8 cellular contexts compared by ENCODE assay signal in genomic region chr12:93468008-93468371, GRCh38. TPM values are rescaled to one million over a fixed set of nuclear protein-coding genes. Genes with fewer than 3 reads are reported as not detected.
A peak's percentile ranks its signal among the peaks of the same experiment; 100 is the strongest.
DNase-seq lines count a peak whose midpoint lies in the region; ATAC-seq and TF ChIP-seq lines count a peak whose summit lies in the region.

No MANE protein-coding gene starts in this region.

- H2BK12ac ChIP-seq in mesenchymal stem cell (ENCODE audit: low read length in 2 of 2): no peak overlapping the region

- H3K4me1 ChIP-seq in BLaER1: peaks cover 27% of the 10 kb centered on the region
- H3K4me1 ChIP-seq in body of pancreas: peaks cover 18% of the 10 kb centered on the region
- peaks cover 1% of the 10 kb centered on the region for H3K4me1 ChIP-seq in mesenchymal stem cell (ENCODE audit: control insufficient read depth, insufficient read depth, low read depth, low read length)

- H2AK5ac ChIP-seq in mesenchymal stem cell (ENCODE audit: low read length, severe bottlenecking): peak overlapping the region; percentile 5

- ATAC-seq in GM19372 (IDR thresholded peaks at IDR 0.05; ENCODE audit: low read depth, unreplicated experiment) (peak; percentile 27), HG03521 (IDR thresholded peaks at IDR 0.05; ENCODE audit: unreplicated experiment) (peak; percentile 12), body of pancreas (no peak)

- no peak overlapping the region for H2BK120ac ChIP-seq in mesenchymal stem cell (ENCODE audit: low read depth, low read length)

- H4K91ac ChIP-seq in mesenchymal stem cell (ENCODE audit: low read length): no peak overlapping the region

- H2BK5ac ChIP-seq in mesenchymal stem cell (ENCODE audit: low read depth, low read length, poor library complexity, severe bottlenecking): no peak overlapping the region

- H3K23ac ChIP-seq in mesenchymal stem cell (ENCODE audit: low read length in 2 of 2): no peak overlapping the region

- H4K20me1 ChIP-seq in BLaER1: 0 out of 2 replicates have a peak, but pooled peaks cover 17% of the 10 kb centered on the region

- H3K9ac ChIP-seq in BLaER1 (peak overlapping the region; percentile 94), mesenchymal stem cell (ENCODE audit: low read length) (peak overlapping the region; percentile 95)

- intact Hi-C loops in body of pancreas (cut with DNase I): no loop called here

- H3K27ac ChIP-seq in BLaER1 (peak overlapping the region; percentile 95), body of pancreas (peak overlapping the region in 3 of 4 donors; percentile 87 to 92 (median 91)), mesenchymal stem cell (ENCODE audit: low read length, poor library complexity, severe bottlenecking) (no peak overlapping the region)

- H3K4me3 ChIP-seq in BLaER1 (peak overlapping the region; percentile 79), body of pancreas (peak overlapping the region; percentile 44 to 71), mesenchymal stem cell (ENCODE audit: insufficient read depth in 1 of 2, low read depth in 1 of 2, low read length in 2 of 2) (peak overlapping the region; percentile 80 to 95)

- H2AFZ ChIP-seq in mesenchymal stem cell (ENCODE audit: low read depth, low read length): no peak overlapping the region

- peak overlapping the region in 1 of 2 experiments; percentile 60 for H3K4ac ChIP-seq in mesenchymal stem cell (ENCODE audit: low read depth in 1 of 2, low read length in 2 of 2)

- peaks cover 3% of the 10 kb centered on the region for H3K79me1 ChIP-seq in mesenchymal stem cell (replicated peaks; ENCODE audit: low read length, poor library complexity, severe bottlenecking)

- no peaks in the 10 kb centered on the region for H3K9me3 ChIP-seq in BLaER1
- no peaks in the 10 kb centered on the region for H3K9me3 ChIP-seq in body of pancreas
- no peaks in the 10 kb centered on the region for H3K9me3 ChIP-seq in mesenchymal stem cell (ENCODE audit: control insufficient read depth, low read length)

- no peak for TF ChIP-seq POLR2A in body of pancreas (IDR thresholded peaks at IDR 0.05)

- 3% methylated on average over 7 of the region's 7 CpGs for WGBS in body of pancreas, 2 donors
- WGBS in mesenchymal stem cell: under 1% methylated on average over 6 of the region's 7 CpGs

- H3K36me3 ChIP-seq in BLaER1 (peaks cover 27% of the 10 kb centered on the region), body of pancreas (replicated peaks in 1 of 2; ENCODE audit: insufficient read depth in 1 of 2, low read depth in 2 of 2) (peaks cover 0 to 2% of the 10 kb centered on the region in 2 donors), mesenchymal stem cell (ENCODE audit: control insufficient read depth in 1 of 2, insufficient read depth in 2 of 2, low read depth in 1 of 2, low read length in 2 of 2) (peaks cover 0 to 20% of the 10 kb centered on the region in 2 experiments)

- H3K18ac ChIP-seq in mesenchymal stem cell (ENCODE audit: low read depth in 1 of 2, low read length in 2 of 2): peak overlapping the region in 1 of 2 experiments; percentile 72

- no peak overlapping the region for H2BK15ac ChIP-seq in mesenchymal stem cell (ENCODE audit: low read depth, poor library complexity, severe bottlenecking)

- H4K8ac ChIP-seq in mesenchymal stem cell (ENCODE audit: low read length): no peak overlapping the region

- H3K4me2 ChIP-seq in BLaER1 (peak overlapping the region; percentile 86), mesenchymal stem cell (ENCODE audit: low read length, poor library complexity, severe bottlenecking) (peak overlapping the region; percentile 69)

- TF ChIP-seq CTCF in body of pancreas (IDR thresholded peaks at IDR 0.05): no peak

- DNase-seq in body of pancreas (no peak), mesenchymal stem cell (no peak), cortex of kidney (lab: John Stamatoyannopoulos, UW) (no peak), NCI-H1105 treated with DMSO at 0.1 percent for 48 hours (lab: John Stamatoyannopoulos, UW) (no peak), HCEC 1CT (no peak)

- no peak overlapping the region for H3K14ac ChIP-seq in mesenchymal stem cell (ENCODE audit: low read length in 2 of 2)

- H3K27me3 ChIP-seq in BLaER1 (no peaks in the 10 kb centered on the region), body of pancreas (no peaks in the 10 kb centered on the region), mesenchymal stem cell (ENCODE audit: control insufficient read depth in 1 of 2, insufficient read depth in 1 of 2, low read length in 2 of 2) (no peaks in the 10 kb centered on the region)

RNA-seq across cellular contexts. Expression of gene MRPL42, which starts 0.7 kb away (rescaled TPM):
- total RNA-seq in body of pancreas: 10 to 100 TPM; 11.9 to 21.4 TPM
- 55.9 TPM for polyA plus RNA-seq in mesenchymal stem cell (2013, experiment 1 of 2)
- 61.3 TPM for polyA plus RNA-seq in mesenchymal stem cell (2013, experiment 2 of 2)

RNA-seq across cellular contexts. Expression of gene UBE2N, which starts 26.2 kb away (rescaled TPM):
- total RNA-seq in body of pancreas: 10 to 100 TPM in 1 of 2 donors, 1 to 10 TPM in 1; 6.9 to 11.2 TPM
- polyA plus RNA-seq in mesenchymal stem cell (2013, experiment 1 of 2): 105 TPM
- 102 TPM for polyA plus RNA-seq in mesenchymal stem cell (2013, experiment 2 of 2)
